In genomic region chr21:44736291-44737004, GRCh38 we compare ENCODE assay signal across 1 cellular context.
A peak's percentile ranks its signal among the peaks of the same experiment; 100 is the strongest.
TF ChIP-seq lines count a peak whose summit lies in the region.

No MANE protein-coding gene starts in this region.

TF ChIP-seq in HepG2, 621 proteins besides CTCF, POLR2A, EP300 and RAD21 (continued from another document):
- TF ChIP-seq ZNF569 (CRISPR knock-in tag; IDR thresholded peaks at IDR 0.05; ENCODE audit: borderline replicate concordance) (no peak), ZSCAN20 (CRISPR knock-in tag; IDR thresholded peaks at IDR 0.05; ENCODE audit: borderline replicate concordance) (no peak), DDIT3 (CRISPR knock-in tag; IDR thresholded peaks at IDR 0.05) (no peak), ETV5 (CRISPR knock-in tag; IDR thresholded peaks at IDR 0.05; ENCODE audit: borderline replicate concordance) (0 out of 2 replicates have a peak, but pooled peaks have one; percentile 13), MEIS2 (CRISPR knock-in tag; IDR thresholded peaks at IDR 0.05) (no peak), SNAPC5 (CRISPR knock-in tag; IDR thresholded peaks at IDR 0.05; ENCODE audit: borderline replicate concordance) (no peak), ZHX2 (IDR thresholded peaks at IDR 0.05; ENCODE audit: low read depth) (no peak), ZHX2 (CRISPR knock-in tag; IDR thresholded peaks at IDR 0.05; ENCODE audit: borderline replicate concordance) (no peak), ZBTB38 (CRISPR knock-in tag; IDR thresholded peaks at IDR 0.05) (no peak), SOX5 (CRISPR knock-in tag; IDR thresholded peaks at IDR 0.05; ENCODE audit: borderline replicate concordance) (0 out of 2 replicates have a peak, but pooled peaks have one; percentile 37), HDAC1 (CRISPR knock-in tag; IDR thresholded peaks at IDR 0.05) (peak; percentile 59; the same call in 1 of the 2 replicates), MYC (CRISPR knock-in tag; IDR thresholded peaks at IDR 0.05; ENCODE audit: borderline replicate concordance) (peak; percentile 33; the same call in 1 of the 2 replicates), AGO2 (optimal IDR thresholded peaks at IDR 0.05; ENCODE audit: low read depth, low read length) (no peak), RFXANK (CRISPR knock-in tag; IDR thresholded peaks at IDR 0.05) (no peak), FOXA1 (IDR thresholded peaks at IDR 0.05) (0 out of 2 replicates have a peak, but pooled peaks have one; percentile 35), FOXA1 (CRISPR knock-in tag; IDR thresholded peaks at IDR 0.05) (peak; percentile 98), FOXK1 (CRISPR knock-in tag; IDR thresholded peaks at IDR 0.05; ENCODE audit: borderline replicate concordance, low read depth) (no peak), ZNF143 (CRISPR knock-in tag; IDR thresholded peaks at IDR 0.05) (no peak), MIXL1 (CRISPR knock-in tag; IDR thresholded peaks at IDR 0.05) (0 out of 2 replicates have a peak, but pooled peaks have one; percentile 49), PITX1 (CRISPR knock-in tag; IDR thresholded peaks at IDR 0.05) (0 out of 2 replicates have a peak, but pooled peaks have one; percentile 43), FOXA3 (CRISPR knock-in tag; IDR thresholded peaks at IDR 0.05) (peak; percentile 84), NFE2L1 (CRISPR knock-in tag; IDR thresholded peaks at IDR 0.05; ENCODE audit: borderline replicate concordance) (no peak), CREM (IDR thresholded peaks at IDR 0.05) (peak; percentile 44; the same call in 1 of the 2 replicates), CREM (CRISPR knock-in tag; IDR thresholded peaks at IDR 0.05) (no peak), HNRNPK (IDR thresholded peaks at IDR 0.05; ENCODE audit: low read depth, low read length, poor library complexity, severe bottlenecking) (no peak), ZNF777 (CRISPR knock-in tag; IDR thresholded peaks at IDR 0.05) (no peak), HOXA3 (CRISPR knock-in tag; IDR thresholded peaks at IDR 0.05) (no peak; the same call in 1 of the 2 replicates), ZNF788 (CRISPR knock-in tag; IDR thresholded peaks at IDR 0.05; ENCODE audit: borderline replicate concordance) (no peak), ZNF367 (CRISPR knock-in tag; IDR thresholded peaks at IDR 0.05; ENCODE audit: borderline replicate concordance) (no peak), RFX3 (CRISPR knock-in tag; IDR thresholded peaks at IDR 0.05) (no peak)
- TF ChIP-seq, protein P1, sequence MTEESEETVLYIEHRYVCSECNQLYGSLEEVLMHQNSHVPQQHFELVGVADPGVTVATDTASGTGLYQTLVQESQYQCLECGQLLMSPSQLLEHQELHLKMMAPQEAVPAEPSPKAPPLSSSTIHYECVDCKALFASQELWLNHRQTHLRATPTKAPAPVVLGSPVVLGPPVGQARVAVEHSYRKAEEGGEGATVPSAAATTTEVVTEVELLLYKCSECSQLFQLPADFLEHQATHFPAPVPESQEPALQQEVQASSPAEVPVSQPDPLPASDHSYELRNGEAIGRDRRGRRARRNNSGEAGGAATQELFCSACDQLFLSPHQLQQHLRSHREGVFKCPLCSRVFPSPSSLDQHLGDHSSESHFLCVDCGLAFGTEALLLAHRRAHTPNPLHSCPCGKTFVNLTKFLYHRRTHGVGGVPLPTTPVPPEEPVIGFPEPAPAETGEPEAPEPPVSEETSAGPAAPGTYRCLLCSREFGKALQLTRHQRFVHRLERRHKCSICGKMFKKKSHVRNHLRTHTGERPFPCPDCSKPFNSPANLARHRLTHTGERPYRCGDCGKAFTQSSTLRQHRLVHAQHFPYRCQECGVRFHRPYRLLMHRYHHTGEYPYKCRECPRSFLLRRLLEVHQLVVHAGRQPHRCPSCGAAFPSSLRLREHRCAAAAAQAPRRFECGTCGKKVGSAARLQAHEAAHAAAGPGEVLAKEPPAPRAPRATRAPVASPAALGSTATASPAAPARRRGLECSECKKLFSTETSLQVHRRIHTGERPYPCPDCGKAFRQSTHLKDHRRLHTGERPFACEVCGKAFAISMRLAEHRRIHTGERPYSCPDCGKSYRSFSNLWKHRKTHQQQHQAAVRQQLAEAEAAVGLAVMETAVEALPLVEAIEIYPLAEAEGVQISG (CRISPR knock-in tag; IDR thresholded peaks at IDR 0.05), result peak; percentile 60
- TF ChIP-seq, protein P2, sequence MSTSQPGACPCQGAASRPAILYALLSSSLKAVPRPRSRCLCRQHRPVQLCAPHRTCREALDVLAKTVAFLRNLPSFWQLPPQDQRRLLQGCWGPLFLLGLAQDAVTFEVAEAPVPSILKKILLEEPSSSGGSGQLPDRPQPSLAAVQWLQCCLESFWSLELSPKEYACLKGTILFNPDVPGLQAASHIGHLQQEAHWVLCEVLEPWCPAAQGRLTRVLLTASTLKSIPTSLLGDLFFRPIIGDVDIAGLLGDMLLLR (CRISPR knock-in tag; IDR thresholded peaks at IDR 0.05), result no peak
